ENCODE assay signal across 17 cellular contexts in genomic region chr3:38205472-38205805, GRCh38. TPM values are rescaled to one million over a fixed set of nuclear protein-coding genes. Genes with fewer than 3 reads are reported as not detected.
DNase-seq lines count a peak whose midpoint lies in the region; ATAC-seq and TF ChIP-seq lines count a peak whose summit lies in the region.
"Had no signal": no experiment of that assay in that cellular context is flagged by ENCODE, and none has a peak within 500 bp of the region (broad histone marks: within the 10 kb centered on the region; RNA-seq: fewer than 3 reads in every experiment).

No MANE protein-coding gene starts in this region.

- peak overlapping the region in 2 of 8 donors; percentile 20 to 21 for H3K4me3 Mint-ChIP-seq in CD4-positive, alpha-beta memory T cell
- H3K4me3 Mint-ChIP-seq in activated B cell treated with CpG ODN at 0.5 μM for 24 hours: no peak overlapping the region

- peaks cover 50% of the 10 kb centered on the region for H3K79me2 ChIP-seq in DND-41 (ENCODE audit: insufficient read depth, low read length)

- H4K20me1 ChIP-seq in DND-41 (ENCODE audit: insufficient read depth, low read length): peaks cover 31% of the 10 kb centered on the region

- intact Hi-C loops in CD4-positive, alpha-beta memory T cell (cut with micrococcal nuclease): no loop called here
- intact Hi-C loops in activated B cell treated with CpG ODN at 0.5 μM for 24 hours (cut with micrococcal nuclease) (no loop called here), cardiac septum (cut with DNase I) (no loop called here)

- H3K4me1 Mint-ChIP-seq in CD4-positive, alpha-beta memory T cell: peaks cover 41 to 75% (median 62%) of the 10 kb centered on the region in 4 donors
- H3K4me1 Mint-ChIP-seq in activated B cell treated with CpG ODN at 0.5 μM for 24 hours: peaks cover 33% of the 10 kb centered on the region

- H3K27ac ChIP-seq in CD4-positive, alpha-beta memory T cell (ENCODE audit: low read depth, low read length): no peak overlapping the region
- H3K27ac ChIP-seq in DND-41 (ENCODE audit: low read length): no peak overlapping the region
- H3K27ac ChIP-seq: pancreas, suprapubic skin had no signal

- 0 out of 3 replicates have a peak, but pooled peaks have one; percentile 57 for ATAC-seq in DND-41 (ENCODE audit: insufficient read depth, low read depth)
- ATAC-seq in activated B cell treated with CpG ODN at 0.5 μM for 24 hours (ENCODE audit: low read depth): no peak
- ATAC-seq in GM21367 (IDR thresholded peaks at IDR 0.05; ENCODE audit: unreplicated experiment): no peak
- no peak for ATAC-seq in GM19455 (IDR thresholded peaks at IDR 0.05; ENCODE audit: unreplicated experiment)
- ATAC-seq: pancreas had no signal

- POLR2A ChIA-PET in CD4-positive, alpha-beta memory T cell (lab: Charles Lee; ENCODE audit: partially characterized antibody): interaction anchor here (0.9 to 1.2 kb wide), 2 partner anchors 28 to 68 kb away, joined by 3 read pairs; no protein-coding TSS in a partner anchor
- POLR2A ChIA-PET in activated B cell treated with CpG ODN at 0.5 μM for 24 hours (lab: Charles Lee): no interaction called here

- no peaks in the 10 kb centered on the region for H3K9me3 ChIP-seq in CD4-positive, alpha-beta memory T cell (ENCODE audit: control insufficient read depth in 1 of 2, low read length in 2 of 2)
- no peaks in the 10 kb centered on the region for H3K9me3 ChIP-seq in DND-41 (ENCODE audit: insufficient read depth, low read length, severe bottlenecking)
- H3K9me3 ChIP-seq: pancreas, suprapubic skin had no signal

- H3K36me3 ChIP-seq in CD4-positive, alpha-beta memory T cell (ENCODE audit: insufficient read depth, low read length): no peaks in the 10 kb centered on the region
- H3K36me3 ChIP-seq in DND-41 (ENCODE audit: insufficient read depth, low read length): peaks cover 49% of the 10 kb centered on the region
- H3K36me3 ChIP-seq: pancreas had no signal

- DNase-seq in CD4-positive, alpha-beta memory T cell: no peak
- DNase-seq in DND-41 (no peak), activated B cell treated with CpG ODN at 0.5 μM for 24 hours (no peak), cardiac septum (ENCODE audit: low spot score) (peak; percentile 75), DMS79 (lab: John Stamatoyannopoulos, UW) (no peak), NCI-H748 treated with DMSO at 0.1 percent for 48 hours (lab: John Stamatoyannopoulos, UW) (no peak)
- DNase-seq: activated CD8-positive, alpha-beta memory T cell treated with anti-CD3 and anti-CD28 coated beads, Interleukin-2, amount 50 U/mL, for 48 hours; cortex of kidney; DMS53; glutamatergic neuron; mesendoderm; NK-92 treated with Interleukin-12 subunit alpha and Interleukin-12 subunit beta, amount 100 ng/mL, for 24 hours; pancreas had no signal

- CTCF ChIA-PET in CD4-positive, alpha-beta memory T cell (lab: Charles Lee; ENCODE audit: partially characterized antibody): interaction anchor here (1.1 kb wide), 1 partner anchor 140 kb away, joined by 3 read pairs; the partner anchor contains the start of gene XYLB
- CTCF ChIA-PET in activated B cell treated with CpG ODN at 0.5 μM for 24 hours (lab: Charles Lee): no interaction called here

- TF ChIP-seq CTCF in DND-41 (IDR thresholded peaks at IDR 0.05; ENCODE audit: borderline replicate concordance, extremely low read depth, low read length, poor library complexity, severe bottlenecking) (no peak), activated B cell treated with CpG ODN at 0.5 μM for 24 hours (IDR thresholded peaks at IDR 0.05) (no peak)

- no peak overlapping the region for H3K4me3 ChIP-seq in CD4-positive, alpha-beta memory T cell (ENCODE audit: low read length in 2 of 2)
- H3K4me3 ChIP-seq in DND-41 (ENCODE audit: low read depth in 1 of 2, low read length in 2 of 2): no peak overlapping the region
- H3K4me3 ChIP-seq: pancreas, skin epidermis, suprapubic skin had no signal

- H3K9me3 Mint-ChIP-seq in CD4-positive, alpha-beta memory T cell: no peaks in the 10 kb centered on the region
- no peaks in the 10 kb centered on the region for H3K9me3 Mint-ChIP-seq in activated B cell treated with CpG ODN at 0.5 μM for 24 hours

- no peaks in the 10 kb centered on the region for H3K27me3 ChIP-seq in CD4-positive, alpha-beta memory T cell (ENCODE audit: insufficient read depth, low read length)
- no peaks in the 10 kb centered on the region for H3K27me3 ChIP-seq in DND-41 (ENCODE audit: insufficient read depth, low read length, poor library complexity)
- H3K27me3 ChIP-seq: pancreas, suprapubic skin had no signal

- H3K36me3 Mint-ChIP-seq in CD4-positive, alpha-beta memory T cell: peaks cover 33 to 37% of the 10 kb centered on the region in 2 donors
- H3K36me3 Mint-ChIP-seq in activated B cell treated with CpG ODN at 0.5 μM for 24 hours (ENCODE audit: low read depth): peaks cover 56% of the 10 kb centered on the region

- H2AFZ ChIP-seq in DND-41 (ENCODE audit: low read depth, low read length): no peak overlapping the region

- H3K9ac ChIP-seq in DND-41 (ENCODE audit: low read depth, low read length): no peak overlapping the region

- no peaks in the 10 kb centered on the region for H3K27me3 Mint-ChIP-seq in CD4-positive, alpha-beta memory T cell
- no peaks in the 10 kb centered on the region for H3K27me3 Mint-ChIP-seq in activated B cell treated with CpG ODN at 0.5 μM for 24 hours

- H3K4me2 ChIP-seq in DND-41 (ENCODE audit: insufficient read depth, low read length): no peak overlapping the region

- peaks cover 38% of the 10 kb centered on the region for H3K4me1 ChIP-seq in CD4-positive, alpha-beta memory T cell (ENCODE audit: insufficient read depth, low read length)
- H3K4me1 ChIP-seq in DND-41 (ENCODE audit: insufficient read depth, low read length): no peaks in the 10 kb centered on the region
- H3K4me1 ChIP-seq: pancreas had no signal

- peak overlapping the region in 6 of 7 donors; percentile 11 to 68 (median 48) for H3K27ac Mint-ChIP-seq in CD4-positive, alpha-beta memory T cell
- peak overlapping the region; percentile 24 for H3K27ac Mint-ChIP-seq in activated B cell treated with CpG ODN at 0.5 μM for 24 hours

RNA-seq across cellular contexts. Expression of gene OXSR1, which starts 40.1 kb away (rescaled TPM):
- 10 to 100 TPM; 39.6 to 43.9 TPM for total RNA-seq in CD4-positive, alpha-beta memory T cell
- 10 to 100 TPM; 13.3 to 18.0 TPM for polyA plus RNA-seq in CD4-positive, alpha-beta memory T cell
- total RNA-seq in activated B cell treated with CpG ODN at 0.5 μM for 24 hours (34.8 and 40.2 TPM in 2 replicates), cardiac septum (30.6 TPM)
